ENCODE assay signal across 18 cellular contexts in genomic region chr7:84113286-84113685, GRCh38.
A peak's percentile ranks its signal among the peaks of the same experiment; 100 is the strongest.
DNase-seq lines count a peak whose midpoint lies in the region; ATAC-seq, FAIRE-seq and TF ChIP-seq lines count a peak whose summit lies in the region.
"Had no signal": no experiment of that assay in that cellular context is flagged by ENCODE, and none has a peak within 500 bp of the region (broad histone marks: within the 10 kb centered on the region; RNA-seq: fewer than 3 reads in every experiment).

No MANE protein-coding gene starts in this region.

- H3K4me3 Mint-ChIP-seq in astrocyte (ENCODE audit: unreplicated experiment), result no peak overlapping the region
- no peak overlapping the region for H3K4me3 Mint-ChIP-seq in activated naive CD8-positive, alpha-beta T cell treated with anti-CD3 and anti-CD28 coated beads for 36 hours
- H3K4me3 Mint-ChIP-seq: memory B cell had no signal

- intact Hi-C loops in left ventricle myocardium superior (cut with micrococcal nuclease), result no loop called here

- H3K27me3 Mint-ChIP-seq in astrocyte (ENCODE audit: low read depth, unreplicated experiment), result no peaks in the 10 kb centered on the region
- no peaks in the 10 kb centered on the region for H3K27me3 Mint-ChIP-seq in activated naive CD8-positive, alpha-beta T cell treated with anti-CD3 and anti-CD28 coated beads for 36 hours
- H3K27me3 Mint-ChIP-seq: memory B cell had no signal

- FAIRE-seq in H54 (lab: Jason Lieb, UNC) (peak; percentile 48), astrocyte (lab: Jason Lieb, UNC) (peak; percentile 76)
- FAIRE-seq: endometrium had no signal

- H3K27ac Mint-ChIP-seq in astrocyte (ENCODE audit: unreplicated experiment), result no peak overlapping the region
- no peak overlapping the region for H3K27ac Mint-ChIP-seq in activated naive CD8-positive, alpha-beta T cell treated with anti-CD3 and anti-CD28 coated beads for 36 hours
- H3K27ac Mint-ChIP-seq: memory B cell had no signal

- no peak overlapping the region for H2AFZ ChIP-seq in astrocyte (ENCODE audit: low read depth, low read length)

- H3K9ac ChIP-seq in astrocyte (ENCODE audit: low read length), result no peak overlapping the region

- H4K20me1 ChIP-seq in astrocyte (ENCODE audit: insufficient read depth, low read length), result no peaks in the 10 kb centered on the region

- peak overlapping the region; percentile 48 for H3K4me2 ChIP-seq in astrocyte (ENCODE audit: low read length)

- H3K27me3 ChIP-seq in astrocyte (ENCODE audit: insufficient read depth, low read length), result no peaks in the 10 kb centered on the region
- H3K27me3 ChIP-seq: BE2C, body of pancreas, tibial nerve had no signal

- DNase-seq in H54 (ENCODE audit: insufficient read length, low spot score) (no peak), astrocyte (ENCODE audit: low read depth) (no peak), left ventricle myocardium superior (no peak), retinal pigment epithelial cell (ENCODE audit: low read depth) (peak; percentile 14), retina (no peak)
- DNase-seq in activated naive CD8-positive, alpha-beta T cell treated with anti-CD3 and anti-CD28 coated beads for 36 hours, result no peak
- DNase-seq: activated CD4-positive, alpha-beta T cell treated with anti-CD3 and anti-CD28 coated beads, Interleukin-2, amount 50 U/mL, for 48 hours; activated effector memory CD4-positive, alpha-beta T cell treated with Interleukin-2 at 50 U/mL for 16 hours; BE2C; body of pancreas; MV-4-11; stimulated activated CD4-positive, alpha-beta T cell treated with anti-CD3 and anti-CD28 coated beads, Interleukin-1b, Interleukin-23, amount 100 ng/mL, for 48 hours; stimulated activated CD8-positive, alpha-beta memory T cell treated with anti-CD3 and anti-CD28 coated beads, Interleukin-4, amount 100 ng/mL, for 48 hours had no signal

- H3K36me3 ChIP-seq in astrocyte (ENCODE audit: insufficient read depth, low read length), result no peaks in the 10 kb centered on the region
- H3K36me3 ChIP-seq: BE2C, tibial nerve had no signal

- TF ChIP-seq POLR2A in H54 (IDR thresholded peaks at IDR 0.05; ENCODE audit: low read depth, low read length), result no peak

- peak; percentile 29 for ATAC-seq in left ventricle myocardium superior
- ATAC-seq in HG03457 (IDR thresholded peaks at IDR 0.05; ENCODE audit: unreplicated experiment), result no peak
- ATAC-seq in HG03460 (IDR thresholded peaks at IDR 0.05; ENCODE audit: unreplicated experiment), result no peak
- ATAC-seq: body of pancreas had no signal

- H3K27ac ChIP-seq in astrocyte (ENCODE audit: low read depth, low read length), result peak overlapping the region; percentile 20
- H3K27ac ChIP-seq: body of pancreas, tibial nerve had no signal

- TF ChIP-seq CTCF in astrocyte (IDR thresholded peaks at IDR 0.05; ENCODE audit: insufficient read depth, low read depth, low read length) (no peak), retinal pigment epithelial cell (conservative IDR thresholded peaks at IDR 0.05; ENCODE audit: low read depth, low read length) (no peak)

- H3K9me3 Mint-ChIP-seq in astrocyte (ENCODE audit: unreplicated experiment), result no peaks in the 10 kb centered on the region
- H3K9me3 Mint-ChIP-seq in activated naive CD8-positive, alpha-beta T cell treated with anti-CD3 and anti-CD28 coated beads for 36 hours, result no peaks in the 10 kb centered on the region
- H3K9me3 Mint-ChIP-seq: memory B cell had no signal

- no peaks in the 10 kb centered on the region for H3K79me2 ChIP-seq in astrocyte (ENCODE audit: insufficient read depth, low read length)

- H3K4me1 ChIP-seq in astrocyte (ENCODE audit: insufficient read depth, low read length), result peaks cover 21% of the 10 kb centered on the region
- H3K4me1 ChIP-seq: body of pancreas had no signal

- H3K36me3 Mint-ChIP-seq in astrocyte (ENCODE audit: low read depth, unreplicated experiment), result peaks cover 4% of the 10 kb centered on the region
- no peaks in the 10 kb centered on the region for H3K36me3 Mint-ChIP-seq in activated naive CD8-positive, alpha-beta T cell treated with anti-CD3 and anti-CD28 coated beads for 36 hours
- H3K36me3 Mint-ChIP-seq: memory B cell had no signal

- peaks cover 16% of the 10 kb centered on the region for H3K4me1 Mint-ChIP-seq in astrocyte (ENCODE audit: low read depth, unreplicated experiment)
- peaks cover 4% of the 10 kb centered on the region for H3K4me1 Mint-ChIP-seq in activated naive CD8-positive, alpha-beta T cell treated with anti-CD3 and anti-CD28 coated beads for 36 hours
- H3K4me1 Mint-ChIP-seq: memory B cell had no signal

- no peaks in the 10 kb centered on the region for H3K9me3 ChIP-seq in astrocyte (ENCODE audit: insufficient read depth, low read depth, low read length)
- H3K9me3 ChIP-seq: BE2C, body of pancreas, tibial nerve had no signal

- H3K4me3 ChIP-seq in astrocyte (ENCODE audit: insufficient read depth, low read depth, low read length), result no peak overlapping the region
- no peak overlapping the region for H3K4me3 ChIP-seq in retinal pigment epithelial cell (ENCODE audit: low read length)
- H3K4me3 ChIP-seq: body of pancreas, tibial nerve had no signal
